In the genomic region with DNA sequence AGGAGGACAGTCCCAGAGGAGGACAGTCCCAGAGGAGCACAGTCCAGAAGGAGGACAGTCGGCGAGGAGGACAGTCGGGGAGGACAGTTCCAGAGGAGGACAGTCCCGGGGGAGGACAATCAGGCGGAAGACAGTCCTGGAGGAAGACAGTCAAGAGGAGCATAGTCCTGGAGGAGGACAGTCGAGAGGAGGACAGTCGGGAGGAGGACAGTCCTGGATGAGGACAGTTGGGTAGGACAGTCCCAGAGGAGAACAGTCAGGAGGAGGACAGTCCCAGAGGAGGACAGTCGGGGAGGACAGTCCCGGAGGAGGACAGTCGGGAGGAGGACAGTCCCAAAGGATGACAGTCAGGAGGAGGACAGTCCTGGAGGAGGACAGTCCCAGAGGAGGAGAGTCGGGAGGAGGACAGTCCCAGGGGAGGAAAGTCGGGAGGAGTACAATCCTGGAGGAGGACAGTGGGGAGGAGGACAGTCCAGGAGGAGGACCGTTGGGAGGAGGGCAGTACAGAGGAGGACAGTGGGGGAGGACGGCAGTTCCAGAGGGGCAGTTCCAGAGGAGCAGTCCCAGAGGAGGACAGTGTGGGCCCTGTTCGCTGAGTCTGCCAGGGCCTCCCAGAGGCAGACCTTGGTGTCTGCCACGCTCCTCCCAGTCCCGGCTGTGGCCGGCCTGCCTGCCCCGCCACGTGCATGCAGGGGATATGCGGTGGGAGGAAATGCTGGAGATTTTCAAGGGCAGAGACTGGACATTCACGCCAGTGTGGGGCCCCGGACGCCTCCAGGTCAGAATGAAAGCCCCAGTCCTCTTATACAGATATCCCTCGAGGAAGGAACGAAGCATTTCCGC, we compare ENCODE assay signal across 19 cellular contexts.
A peak's percentile ranks its signal among the peaks of the same experiment; 100 is the strongest.
DNase-seq lines count a peak whose midpoint lies in the region; ATAC-seq, FAIRE-seq and TF ChIP-seq lines count a peak whose summit lies in the region.
"Had no signal": no experiment of that assay in that cellular context is flagged by ENCODE, and none has a peak within 500 bp of the region (broad histone marks: within the 10 kb centered on the region; RNA-seq: fewer than 3 reads in every experiment).

No MANE protein-coding gene starts in this region.

- no peak overlapping the region for H3K9ac ChIP-seq in HepG2 (ENCODE audit: insufficient read depth, low read depth, low read length)

- TF ChIP-seq RAD21 in HepG2 (CRISPR knock-in tag; IDR thresholded peaks at IDR 0.05): no peak

- peaks cover 65% of the 10 kb centered on the region for H3K4me1 Mint-ChIP-seq in brain
- peaks cover 23% of the 10 kb centered on the region for H3K4me1 Mint-ChIP-seq in nephron progenitor cell
- H3K4me1 Mint-ChIP-seq: IgD-negative memory B cell had no signal

- H3K36me3 ChIP-seq in HepG2 (replicated peaks in 1 of 2; ENCODE audit: control insufficient read depth in 1 of 2, insufficient read depth in 2 of 2, low read length in 2 of 2) (no peaks in the 10 kb centered on the region), right lobe of liver (no peaks in the 10 kb centered on the region), stomach (no peaks in the 10 kb centered on the region)

- TF ChIP-seq CTCF in HepG2 (CRISPR knock-in tag; IDR thresholded peaks at IDR 0.05) (no peak), right lobe of liver (IDR thresholded peaks at IDR 0.05) (no peak), brain (conservative IDR thresholded peaks at IDR 0.05) (no peak), nephron progenitor cell (IDR thresholded peaks at IDR 0.05) (no peak), stomach (IDR thresholded peaks at IDR 0.05) (no peak)

- no peak for FAIRE-seq in HepG2 (lab: Jason Lieb, UNC)
- FAIRE-seq: GM12892, RCC 7860 had no signal

- in situ Hi-C loops in HepG2 (cut with HindIII; ENCODE audit: extremely low pct_ligation_motif_present, low pct_unique_long_range_greater_than_20kb): no loop called here

- H3K79me2 ChIP-seq in HepG2 (ENCODE audit: insufficient read depth, low read length): no peaks in the 10 kb centered on the region

- TF ChIP-seq POLR2A in HepG2 (IDR thresholded peaks at IDR 0.05; ENCODE audit: insufficient read depth in 1 of 2, low read depth in 2 of 2, low read length in 2 of 2) (no peak), right lobe of liver (IDR thresholded peaks at IDR 0.05) (no peak), stomach (IDR thresholded peaks at IDR 0.05) (no peak)

- H3K4me3 Mint-ChIP-seq in brain: no peak overlapping the region
- no peak overlapping the region for H3K4me3 Mint-ChIP-seq in nephron progenitor cell

- intact Hi-C loops in HepG2 (cut with micrococcal nuclease; ENCODE audit: unreplicated experiment): no loop called here
- intact Hi-C loops in right lobe of liver (cut with DNase I): no loop called here
- intact Hi-C loops in stomach (cut with DNase I; ENCODE audit: low total_unique reads): no loop called here

- H3K27me3 Mint-ChIP-seq in brain (no peaks in the 10 kb centered on the region), nephron progenitor cell (ENCODE audit: low read depth, poor library complexity) (peaks cover 83% of the 10 kb centered on the region)
- H3K27me3 Mint-ChIP-seq: IgD-negative memory B cell had no signal

- H3K4me2 ChIP-seq in HepG2 (ENCODE audit: low read depth, low read length): no peak overlapping the region

- no peak overlapping the region for H3K27ac ChIP-seq in HepG2 (ENCODE audit: extremely low read length, insufficient read depth, low read length)
- no peak overlapping the region for H3K27ac ChIP-seq in right lobe of liver
- H3K27ac ChIP-seq in stomach: no peak overlapping the region
- H3K27ac ChIP-seq: C4-2B had no signal

- H3K36me3 Mint-ChIP-seq in brain: no peaks in the 10 kb centered on the region
- no peaks in the 10 kb centered on the region for H3K36me3 Mint-ChIP-seq in nephron progenitor cell (ENCODE audit: low read depth)
- H3K36me3 Mint-ChIP-seq: IgD-negative memory B cell had no signal

- H2AFZ ChIP-seq in HepG2 (ENCODE audit: low read length): no peak overlapping the region

- TF ChIP-seq EP300 in HepG2 (IDR thresholded peaks at IDR 0.05; ENCODE audit: low read depth in 2 of 2, low read length in 2 of 2): no peak
- no peak for TF ChIP-seq EP300 in HepG2 (CRISPR knock-in tag; IDR thresholded peaks at IDR 0.05; ENCODE audit: borderline replicate concordance)
- no peak for TF ChIP-seq EP300 in stomach (IDR thresholded peaks at IDR 0.05)

- CTCF ChIA-PET in HepG2 (lab: Yijun Ruan, JAX; ENCODE audit: low intra/inter-chr PET ratio, low total read pairs): no interaction called here

- H3K9me3 Mint-ChIP-seq in brain: peaks cover 0 to 6% (median 3%) of the 10 kb centered on the region in 5 experiments
- peaks cover 6% of the 10 kb centered on the region for H3K9me3 Mint-ChIP-seq in nephron progenitor cell

- POLR2A ChIA-PET in HepG2 (lab: Yijun Ruan, JAX): no interaction called here

- peaks cover 0 to 14% of the 10 kb centered on the region in 2 experiments; a peak in 3 of 5 replicates for H3K27me3 ChIP-seq in HepG2 (ENCODE audit: control insufficient read depth in 1 of 2, insufficient read depth in 2 of 2, low read length in 2 of 2)
- H3K27me3 ChIP-seq in right lobe of liver: no peaks in the 10 kb centered on the region
- peaks cover 0 to 18% (median 0%) of the 10 kb centered on the region in 3 donors for H3K27me3 ChIP-seq in stomach

- BruUV-seq in HepG2 (replicated peaks; lab: Mats Ljungman, UMichigan): no TSS peak

- H3K9me3 ChIP-seq in HepG2 (ENCODE audit: low read length) (no peaks in the 10 kb centered on the region), right lobe of liver (no peaks in the 10 kb centered on the region), stomach (no peaks in the 10 kb centered on the region)

- H3K27ac Mint-ChIP-seq in brain (peak overlapping the region in 3 of 5 experiments; percentile 35 to 86 (median 38)), nephron progenitor cell (peak overlapping the region; percentile 75)
- H3K27ac Mint-ChIP-seq: IgD-negative memory B cell had no signal

- H3K4me3 ChIP-seq in HepG2 (replicated peaks in 1 of 3; ENCODE audit: insufficient read depth in 1 of 3, low read depth in 2 of 3, low read length in 3 of 3) (no peak overlapping the region), right lobe of liver (no peak overlapping the region), stomach (no peak overlapping the region)

- H3K4me1 ChIP-seq in HepG2 (ENCODE audit: insufficient read depth, low read length) (peaks cover 15% of the 10 kb centered on the region; the same call in 1 of the 2 replicates), right lobe of liver (no peaks in the 10 kb centered on the region), stomach (peaks cover 0 to 16% (median 0%) of the 10 kb centered on the region in 4 donors)

- ATAC-seq in HepG2 (peak; percentile 76), right lobe of liver (no peak)

- DNase-seq in HepG2 (ENCODE audit: low spot score) (no peak), right lobe of liver (no peak), nephron progenitor cell (no peak), stomach (no peak), CD1c-positive myeloid dendritic cell (ENCODE audit: extremely low spot score) (no peak)
- no peak for DNase-seq in stimulated activated CD4-positive, alpha-beta T cell treated with anti-CD3 and anti-CD28 coated beads, Interleukin-1b, Interleukin-23, amount 100 ng/mL, for 48 hours
- DNase-seq: GF-D8, H7, NCI-H1105, NCI-H1694, NCI-H2107, NCI-H226, NCI-H524 treated with DMSO at 0.1 percent for 48 hours, SIG-M5 had no signal

- 53% methylated on average over 27 of the region's 27 CpGs for WGBS in HepG2 (ENCODE audit: low lambda C conversion rate)
- 77% methylated on average over 15 of the region's 27 CpGs for WGBS in right lobe of liver (ENCODE audit: insufficient coverage, low coverage, low lambda C conversion rate, missing lambda C conversion rate)
- 80 to 84% (median 83%) methylated on average over 27 of the region's 27 CpGs for WGBS in stomach, 5 donors

- H4K20me1 ChIP-seq in HepG2 (ENCODE audit: insufficient read depth, low read length): no peaks in the 10 kb centered on the region

TF ChIP-seq in HepG2, 621 proteins besides CTCF, POLR2A, EP300 and RAD21 (continues in another document):
- TF ChIP-seq, protein P1, sequence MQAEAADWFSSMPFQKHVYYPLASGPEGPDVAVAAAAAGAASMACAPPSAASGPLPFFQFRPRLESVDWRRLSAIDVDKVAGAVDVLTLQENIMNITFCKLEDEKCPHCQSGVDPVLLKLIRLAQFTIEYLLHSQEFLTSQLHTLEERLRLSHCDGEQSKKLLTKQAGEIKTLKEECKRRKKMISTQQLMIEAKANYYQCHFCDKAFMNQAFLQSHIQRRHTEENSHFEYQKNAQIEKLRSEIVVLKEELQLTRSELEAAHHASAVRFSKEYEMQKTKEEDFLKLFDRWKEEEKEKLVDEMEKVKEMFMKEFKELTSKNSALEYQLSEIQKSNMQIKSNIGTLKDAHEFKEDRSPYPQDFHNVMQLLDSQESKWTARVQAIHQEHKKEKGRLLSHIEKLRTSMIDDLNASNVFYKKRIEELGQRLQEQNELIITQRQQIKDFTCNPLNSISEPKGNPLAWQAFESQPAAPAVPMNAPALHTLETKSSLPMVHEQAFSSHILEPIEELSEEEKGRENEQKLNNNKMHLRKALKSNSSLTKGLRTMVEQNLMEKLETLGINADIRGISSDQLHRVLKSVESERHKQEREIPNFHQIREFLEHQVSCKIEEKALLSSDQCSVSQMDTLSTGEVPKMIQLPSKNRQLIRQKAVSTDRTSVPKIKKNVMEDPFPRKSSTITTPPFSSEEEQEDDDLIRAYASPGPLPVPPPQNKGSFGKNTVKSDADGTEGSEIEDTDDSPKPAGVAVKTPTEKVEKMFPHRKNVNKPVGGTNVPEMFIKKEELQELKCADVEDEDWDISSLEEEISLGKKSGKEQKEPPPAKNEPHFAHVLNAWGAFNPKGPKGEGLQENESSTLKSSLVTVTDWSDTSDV (CRISPR knock-in tag; IDR thresholded peaks at IDR 0.05): no peak
- TF ChIP-seq HMG20B (CRISPR knock-in tag; conservative IDR thresholded peaks at IDR 0.05) (no peak), MYC (CRISPR knock-in tag; IDR thresholded peaks at IDR 0.05; ENCODE audit: borderline replicate concordance) (peak; percentile 48; the same call in 1 of the 2 replicates), NR2C2 (CRISPR knock-in tag; IDR thresholded peaks at IDR 0.05; ENCODE audit: borderline replicate concordance) (no peak)
